ENCODE assay signal across 9 cellular contexts in the genomic region with DNA sequence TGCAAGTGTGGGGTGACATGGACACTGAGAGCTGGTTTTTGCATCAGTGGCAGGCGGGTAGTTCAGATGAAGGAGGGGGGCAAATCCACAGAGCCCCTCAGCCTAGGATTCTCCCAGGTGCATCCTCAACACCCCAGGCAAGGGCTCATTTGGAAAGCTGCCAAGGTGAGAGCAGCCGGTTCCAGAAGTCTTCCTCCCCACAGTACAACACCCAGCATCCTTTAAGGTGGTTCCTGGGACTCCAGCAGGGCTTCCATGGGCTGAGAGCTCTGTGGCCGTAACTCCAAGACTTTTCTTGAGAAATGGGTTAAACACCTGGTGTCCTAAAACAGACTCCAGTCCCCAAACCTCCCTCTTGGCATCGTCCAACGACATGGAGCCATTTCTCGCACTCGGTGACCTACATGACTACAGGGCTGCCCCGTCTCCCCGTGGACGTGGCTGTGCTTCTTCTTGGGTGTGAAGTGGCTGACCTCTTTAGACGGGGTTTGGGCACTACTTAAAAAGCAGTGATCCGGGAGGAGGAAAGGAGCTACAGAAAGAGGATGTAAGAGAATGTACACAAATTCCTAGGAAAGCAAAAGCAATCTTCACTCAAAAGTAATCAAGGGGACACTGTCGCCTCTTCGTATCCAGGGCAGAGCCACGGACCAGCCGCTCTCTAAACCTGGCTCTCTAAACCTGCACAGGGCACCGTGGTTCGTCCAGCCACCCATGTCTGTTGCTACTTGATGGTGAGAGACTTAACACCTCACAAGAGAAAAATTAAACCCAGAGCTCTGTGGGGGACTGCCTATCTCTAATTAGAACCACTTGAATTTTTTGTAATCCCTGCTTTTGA. TPM values are rescaled to one million over a fixed set of nuclear protein-coding genes. Genes with fewer than 3 reads are reported as not detected.
DNase-seq lines count a peak whose midpoint lies in the region; ATAC-seq and TF ChIP-seq lines count a peak whose summit lies in the region.
"Had no signal": no experiment of that assay in that cellular context is flagged by ENCODE, and none has a peak within 500 bp of the region (broad histone marks: within the 10 kb centered on the region; RNA-seq: fewer than 3 reads in every experiment).

No MANE protein-coding gene starts in this region.

- H3K4me2 ChIP-seq in fibroblast of lung (ENCODE audit: extremely low read depth, insufficient read depth, low read length), result no peak overlapping the region
- no peak overlapping the region for H3K4me2 ChIP-seq in PC-9

- no peaks in the 10 kb centered on the region for H3K9me2 ChIP-seq in PC-9 (ENCODE audit: insufficient read depth)

- H3K9ac ChIP-seq in fibroblast of lung (ENCODE audit: insufficient read depth, low read length), result no peak overlapping the region

- POLR2A ChIA-PET in PC-9 (lab: Charles Lee; ENCODE audit: unreplicated experiment), result no interaction called here

- H3K9me3 ChIP-seq in SJSA1 (replicated peaks), result no peaks in the 10 kb centered on the region
- H3K9me3 ChIP-seq in fibroblast of lung (ENCODE audit: control insufficient read depth, insufficient read depth, low read depth, low read length), result no peaks in the 10 kb centered on the region
- no peaks in the 10 kb centered on the region for H3K9me3 ChIP-seq in PC-9 (ENCODE audit: insufficient read depth, low read depth)

- ATAC-seq in activated T-cell treated with anti-CD3 and anti-CD28 coated beads, Interleukin-2, amount 50 U/mL, for 4 hours, result no peak
- ATAC-seq in GM21423 (IDR thresholded peaks at IDR 0.05; ENCODE audit: unreplicated experiment), result no peak

- H3K4me1 ChIP-seq in SJSA1 (replicated peaks) (peaks cover 35% of the 10 kb centered on the region), fibroblast of lung (ENCODE audit: control insufficient read depth, extremely low read depth, insufficient read depth, low read length) (peaks cover 31% of the 10 kb centered on the region), PC-9 (replicated peaks; ENCODE audit: insufficient read depth) (no peaks in the 10 kb centered on the region)

- TF ChIP-seq CTCF in fibroblast of lung (conservative IDR thresholded peaks at IDR 0.05 in 1 of 2, IDR thresholded peaks at IDR 0.05 in 1 of 2; ENCODE audit: low read depth in 1 of 2, low read length in 2 of 2) (no peak), GM10266 (IDR thresholded peaks at IDR 0.05; ENCODE audit: control insufficient read depth, insufficient read depth, low read depth, missing control alignments) (no peak), PC-9 (conservative IDR thresholded peaks at IDR 0.05) (no peak)

- H3K36me3 Mint-ChIP-seq in activated T-cell treated with anti-CD3 and anti-CD28 coated beads, Interleukin-2, amount 50 U/mL, for 4 hours (ENCODE audit: insufficient read depth), result peaks cover 17% of the 10 kb centered on the region

- H3K27ac ChIP-seq in SJSA1, result peak overlapping the region; percentile 76
- H3K27ac ChIP-seq in fibroblast of lung (ENCODE audit: insufficient read depth, low read length), result peak overlapping the region; percentile 79
- H3K27ac ChIP-seq in temporal lobe (ENCODE audit: low read depth, low read length), result peak overlapping the region; percentile 54
- no peak overlapping the region for H3K27ac ChIP-seq in PC-9

- CTCF ChIA-PET in PC-9 (lab: Charles Lee), result no interaction called here

- H3K27me3 ChIP-seq in SJSA1 (replicated peaks), result no peaks in the 10 kb centered on the region
- no peaks in the 10 kb centered on the region for H3K27me3 ChIP-seq in fibroblast of lung (ENCODE audit: control insufficient read depth, insufficient read depth, low read length)
- no peaks in the 10 kb centered on the region for H3K27me3 ChIP-seq in PC-9 (ENCODE audit: insufficient read depth, low read depth)

- H3K36me3 ChIP-seq in SJSA1 (peaks cover 37% of the 10 kb centered on the region), fibroblast of lung (ENCODE audit: control insufficient read depth, insufficient read depth, low read length) (peaks cover 3% of the 10 kb centered on the region), PC-9 (ENCODE audit: low read depth) (no peaks in the 10 kb centered on the region)

- intact Hi-C loops in PC-9 (cut with micrococcal nuclease; ENCODE audit: unreplicated experiment), result no loop called here

- H3K9me3 Mint-ChIP-seq in activated T-cell treated with anti-CD3 and anti-CD28 coated beads, Interleukin-2, amount 50 U/mL, for 4 hours, result no peaks in the 10 kb centered on the region

- H2AFZ ChIP-seq in fibroblast of lung (ENCODE audit: low read length) (no peak overlapping the region), PC-9 (no peak overlapping the region)

- no peak for DNase-seq in activated T-cell treated with anti-CD3 and anti-CD28 coated beads, Interleukin-2, amount 50 U/mL, for 4 hours
- DNase-seq in activated T-cell treated with anti-CD3 and anti-CD28 coated beads for 4 hours (no peak), SJSA1 (ENCODE audit: low read depth in 1 of 2, low spot score in 2 of 2) (no peak), fibroblast of lung (ENCODE audit: low read depth in 2 of 2) (no peak), GM10266 (ENCODE audit: extremely low spot score) (no peak), PC-9 (no peak)
- DNase-seq: Kasumi-1 had no signal

- H3K4me3 Mint-ChIP-seq in activated T-cell treated with anti-CD3 and anti-CD28 coated beads, Interleukin-2, amount 50 U/mL, for 4 hours, result peak overlapping the region; percentile 46

- peaks cover 92% of the 10 kb centered on the region for H3K4me1 Mint-ChIP-seq in activated T-cell treated with anti-CD3 and anti-CD28 coated beads, Interleukin-2, amount 50 U/mL, for 4 hours (ENCODE audit: low read depth)

- H3K27me3 Mint-ChIP-seq in activated T-cell treated with anti-CD3 and anti-CD28 coated beads, Interleukin-2, amount 50 U/mL, for 4 hours (ENCODE audit: low read depth), result no peaks in the 10 kb centered on the region

- no peaks in the 10 kb centered on the region for H3F3A ChIP-seq in PC-9 (ENCODE audit: insufficient read depth, low read depth)

- no peak overlapping the region for H3K4me3 ChIP-seq in SJSA1
- no peak overlapping the region for H3K4me3 ChIP-seq in fibroblast of lung (replicated peaks in 1 of 4; ENCODE audit: control extremely low read depth in 1 of 4, insufficient read depth in 1 of 4, low read depth in 3 of 4, low read length in 4 of 4)
- no peak overlapping the region for H3K4me3 ChIP-seq in PC-9

- peaks cover 67% of the 10 kb centered on the region for H3K79me2 ChIP-seq in fibroblast of lung (ENCODE audit: control insufficient read depth, insufficient read depth, low read length)
- peaks cover 29% of the 10 kb centered on the region for H3K79me2 ChIP-seq in PC-9 (ENCODE audit: low read depth)

- H4K20me1 ChIP-seq in fibroblast of lung (ENCODE audit: control insufficient read depth, extremely low read depth, insufficient read depth, low read length) (no peaks in the 10 kb centered on the region), PC-9 (ENCODE audit: insufficient read depth) (peaks cover 20% of the 10 kb centered on the region)

- BruUV-seq in PC-9 (replicated peaks; lab: Mats Ljungman, UMichigan), result no TSS peak

RNA-seq across cellular contexts. Expression of a gene that starts 25.5 kb away (rescaled TPM):
- total RNA-seq in activated T-cell treated with anti-CD3 and anti-CD28 coated beads, Interleukin-2, amount 50 U/mL, for 4 hours, result 100 to 1,000 TPM; 101 to 104 (median 103) TPM
- 81.2 and 88.1 TPM in 2 replicates for total RNA-seq in SJSA1 (2014; rRNA removed; shearing (Covaris generic))
- total RNA-seq in fibroblast of lung (32.1 and 39.8 TPM in 2 replicates), temporal lobe (31.0 TPM), PC-9 (2021) (43.7 and 44.1 TPM in 2 replicates)
- polyA plus RNA-seq in fibroblast of lung, result 59.4 and 72.9 TPM in 2 replicates
- polyA plus RNA-seq in fibroblast of lung (2012), result 64.1 and 75.1 TPM in 2 replicates
- polyA minus RNA-seq in fibroblast of lung (ENCODE audit: low replicate concordance), result 72.2 and 78.5 TPM in 2 replicates

RNA-seq across cellular contexts. Expression of a gene that starts 38.4 kb away (rescaled TPM):
- 1 to 10 TPM; 1.6 to 3.7 (median 2.7) TPM for total RNA-seq in activated T-cell treated with anti-CD3 and anti-CD28 coated beads, Interleukin-2, amount 50 U/mL, for 4 hours
- total RNA-seq in SJSA1 (2014; rRNA removed; shearing (Covaris generic)), result 0.78 and 1.4 TPM in 2 replicates
- total RNA-seq in fibroblast of lung (2.6 and 7.3 TPM in 2 replicates), temporal lobe (5.7 TPM), PC-9 (2021) (32.0 and 41.5 TPM in 2 replicates)
- 0.77 and 1.6 TPM in 2 replicates for polyA plus RNA-seq in fibroblast of lung
- polyA plus RNA-seq in fibroblast of lung (2012), result 1.5 and 3.1 TPM in 2 replicates
- polyA minus RNA-seq in fibroblast of lung (ENCODE audit: low replicate concordance), result 0.33 and 0.47 TPM in 2 replicates

RNA-seq across cellular contexts. Expression of a gene that starts 47.7 kb away (rescaled TPM):
- total RNA-seq in activated T-cell treated with anti-CD3 and anti-CD28 coated beads, Interleukin-2, amount 50 U/mL, for 4 hours, result 1 to 10 TPM; 1.3 to 1.8 (median 1.7) TPM
- total RNA-seq in SJSA1 (2014; rRNA removed; shearing (Covaris generic)), result 1.9 and 3.2 TPM in 2 replicates
- total RNA-seq in fibroblast of lung (6.4 and 8.3 TPM in 2 replicates), temporal lobe (3.0 TPM), PC-9 (2021) (6.2 and 7.1 TPM in 2 replicates)
- 1.1 and 1.7 TPM in 2 replicates for polyA plus RNA-seq in fibroblast of lung
- 1.0 and 1.3 TPM in 2 replicates for polyA plus RNA-seq in fibroblast of lung (2012)
- polyA minus RNA-seq in fibroblast of lung (ENCODE audit: low replicate concordance), result 1.5 and 2.4 TPM in 2 replicates

RNA-seq across cellular contexts. Expression of a gene that starts 48.8 kb away (rescaled TPM):
- total RNA-seq in activated T-cell treated with anti-CD3 and anti-CD28 coated beads, Interleukin-2, amount 50 U/mL, for 4 hours, result 100 to 1,000 TPM; 282 to 293 (median 292) TPM
- 385 and 703 TPM in 2 replicates for total RNA-seq in SJSA1 (2014; rRNA removed; shearing (Covaris generic))
- total RNA-seq in fibroblast of lung, result 212 and 271 TPM in 2 replicates
- polyA plus RNA-seq in fibroblast of lung, result 271 and 332 TPM in 2 replicates
- polyA plus RNA-seq in fibroblast of lung (2012), result 391 and 411 TPM in 2 replicates
- 60.7 and 77.6 TPM in 2 replicates for polyA minus RNA-seq in fibroblast of lung (ENCODE audit: low replicate concordance)
- total RNA-seq in temporal lobe, result 66.1 TPM
- 169 and 181 TPM in 2 replicates for total RNA-seq in PC-9 (2021)
